In genomic region chr2:27204566-27204965, GRCh38 we compare ENCODE assay signal across 28 cellular contexts. TPM values are rescaled to one million over a fixed set of nuclear protein-coding genes. Genes with fewer than 3 reads are reported as not detected.
DNase-seq lines count a peak whose midpoint lies in the region; ATAC-seq and TF ChIP-seq lines count a peak whose summit lies in the region.
"Had no signal": no experiment of that assay in that cellular context is flagged by ENCODE, and none has a peak within 500 bp of the region (broad histone marks: within the 10 kb centered on the region; RNA-seq: fewer than 3 reads in every experiment).

No MANE protein-coding gene starts in this region.

- H3K4me3 Mint-ChIP-seq in activated CD4-positive, alpha-beta T cell treated with anti-CD3 and anti-CD28 coated beads, Interleukin-2, amount 10 ng/mL, durations not matched to agents 7 days and 5 days: no peak overlapping the region
- no peak overlapping the region for H3K4me3 Mint-ChIP-seq in activated naive CD8-positive, alpha-beta T cell treated with anti-CD3 and anti-CD28 coated beads, Interleukin-2, amount 10 ng/mL, durations not matched to agents 7 days and 5 days
- H3K4me3 Mint-ChIP-seq in activated naive CD8-positive, alpha-beta T cell treated with anti-CD3 and anti-CD28 coated beads, Interleukin-2, amount 50 U/mL, for 24 hours: no peak overlapping the region
- no peak overlapping the region for H3K4me3 Mint-ChIP-seq in effector memory CD8-positive, alpha-beta T cell

- DNase-seq in activated CD4-positive, alpha-beta T cell treated with anti-CD3 and anti-CD28 coated beads, Interleukin-2, amount 10 ng/mL, durations not matched to agents 7 days and 5 days: no peak
- DNase-seq in activated CD4-positive, alpha-beta T cell treated with anti-CD3 and anti-CD28 coated beads for 4 hours: no peak
- DNase-seq in activated naive CD8-positive, alpha-beta T cell treated with anti-CD3 and anti-CD28 coated beads, Interleukin-2, amount 10 ng/mL, durations not matched to agents 7 days and 5 days: no peak
- DNase-seq in activated naive CD8-positive, alpha-beta T cell treated with anti-CD3 and anti-CD28 coated beads, Interleukin-2, amount 50 U/mL, for 24 hours: no peak
- DNase-seq in effector memory CD8-positive, alpha-beta T cell: no peak
- DNase-seq in OCI-M2 (lab: John Stamatoyannopoulos, UW; ENCODE audit: unreplicated experiment) (no peak), HEK293T (ENCODE audit: extremely low spot score) (no peak)
- DNase-seq: 8988T, ACHN, BE2C, DMS53, GM23248, Kasumi-1, NCI-H1105, NCI-H146, NCI-H1930, NCI-H446, NCI-H524 treated with DMSO at 0.1 percent for 48 hours, NCI-H774, PC-3, SJCRH30 had no signal

- CTCF ChIA-PET in activated CD4-positive, alpha-beta T cell treated with anti-CD3 and anti-CD28 coated beads, Interleukin-2, amount 10 ng/mL, durations not matched to agents 7 days and 5 days (lab: Charles Lee): no interaction called here
- CTCF ChIA-PET in HEK293T (lab: Yijun Ruan, JAX): no interaction called here

- H3K4me1 Mint-ChIP-seq in activated CD4-positive, alpha-beta T cell treated with anti-CD3 and anti-CD28 coated beads, Interleukin-2, amount 10 ng/mL, durations not matched to agents 7 days and 5 days: peaks cover 31% of the 10 kb centered on the region
- peaks cover 15% of the 10 kb centered on the region for H3K4me1 Mint-ChIP-seq in activated naive CD8-positive, alpha-beta T cell treated with anti-CD3 and anti-CD28 coated beads, Interleukin-2, amount 10 ng/mL, durations not matched to agents 7 days and 5 days
- peaks cover 16% of the 10 kb centered on the region for H3K4me1 Mint-ChIP-seq in activated naive CD8-positive, alpha-beta T cell treated with anti-CD3 and anti-CD28 coated beads, Interleukin-2, amount 50 U/mL, for 24 hours
- H3K4me1 Mint-ChIP-seq in effector memory CD8-positive, alpha-beta T cell (ENCODE audit: low read depth in 2 of 2): peaks cover 5 to 14% of the 10 kb centered on the region in 2 donors

- ATAC-seq in activated naive CD8-positive, alpha-beta T cell treated with anti-CD3 and anti-CD28 coated beads, Interleukin-2, amount 10 ng/mL, durations not matched to agents 7 days and 5 days (ENCODE audit: low read depth): no peak
- ATAC-seq in activated naive CD8-positive, alpha-beta T cell treated with anti-CD3 and anti-CD28 coated beads, Interleukin-2, amount 50 U/mL, for 24 hours: no peak
- ATAC-seq in effector memory CD8-positive, alpha-beta T cell (replicated peaks): peak; percentile 25
- no peak for ATAC-seq in GM18873 (IDR thresholded peaks at IDR 0.05; ENCODE audit: low FRiP score, unreplicated experiment)
- ATAC-seq: K562, PC-3 had no signal

- no peaks in the 10 kb centered on the region for H3K27me3 Mint-ChIP-seq in activated CD4-positive, alpha-beta T cell treated with anti-CD3 and anti-CD28 coated beads, Interleukin-2, amount 10 ng/mL, durations not matched to agents 7 days and 5 days
- H3K27me3 Mint-ChIP-seq in activated naive CD8-positive, alpha-beta T cell treated with anti-CD3 and anti-CD28 coated beads, Interleukin-2, amount 10 ng/mL, durations not matched to agents 7 days and 5 days: no peaks in the 10 kb centered on the region
- H3K27me3 Mint-ChIP-seq in activated naive CD8-positive, alpha-beta T cell treated with anti-CD3 and anti-CD28 coated beads, Interleukin-2, amount 50 U/mL, for 24 hours: no peaks in the 10 kb centered on the region
- no peaks in the 10 kb centered on the region for H3K27me3 Mint-ChIP-seq in effector memory CD8-positive, alpha-beta T cell

- POLR2A ChIA-PET in activated CD4-positive, alpha-beta T cell treated with anti-CD3 and anti-CD28 coated beads, Interleukin-2, amount 10 ng/mL, durations not matched to agents 7 days and 5 days (lab: Charles Lee): no interaction called here
- POLR2A ChIA-PET in activated naive CD8-positive, alpha-beta T cell treated with anti-CD3 and anti-CD28 coated beads, Interleukin-2, amount 10 ng/mL, durations not matched to agents 7 days and 5 days (lab: Charles Lee): interaction anchor here (1.0 kb wide), 1 partner anchor 133 kb away, joined by 3 read pairs; the partner anchor contains the start of gene OST4
- POLR2A ChIA-PET in HEK293T (lab: Yijun Ruan, JAX): no interaction called here

- no peaks in the 10 kb centered on the region for H3K9me3 Mint-ChIP-seq in activated CD4-positive, alpha-beta T cell treated with anti-CD3 and anti-CD28 coated beads, Interleukin-2, amount 10 ng/mL, durations not matched to agents 7 days and 5 days
- no peaks in the 10 kb centered on the region for H3K9me3 Mint-ChIP-seq in activated naive CD8-positive, alpha-beta T cell treated with anti-CD3 and anti-CD28 coated beads, Interleukin-2, amount 10 ng/mL, durations not matched to agents 7 days and 5 days
- H3K9me3 Mint-ChIP-seq in activated naive CD8-positive, alpha-beta T cell treated with anti-CD3 and anti-CD28 coated beads, Interleukin-2, amount 50 U/mL, for 24 hours: no peaks in the 10 kb centered on the region
- H3K9me3 Mint-ChIP-seq in effector memory CD8-positive, alpha-beta T cell: no peaks in the 10 kb centered on the region

- H3K27ac Mint-ChIP-seq in activated CD4-positive, alpha-beta T cell treated with anti-CD3 and anti-CD28 coated beads, Interleukin-2, amount 10 ng/mL, durations not matched to agents 7 days and 5 days: peak overlapping the region; percentile 80
- H3K27ac Mint-ChIP-seq in activated naive CD8-positive, alpha-beta T cell treated with anti-CD3 and anti-CD28 coated beads, Interleukin-2, amount 10 ng/mL, durations not matched to agents 7 days and 5 days: peak overlapping the region; percentile 51
- H3K27ac Mint-ChIP-seq in activated naive CD8-positive, alpha-beta T cell treated with anti-CD3 and anti-CD28 coated beads, Interleukin-2, amount 50 U/mL, for 24 hours: no peak overlapping the region
- H3K27ac Mint-ChIP-seq in effector memory CD8-positive, alpha-beta T cell: peak overlapping the region; percentile 9 to 20

- H3K36me3 Mint-ChIP-seq in activated CD4-positive, alpha-beta T cell treated with anti-CD3 and anti-CD28 coated beads, Interleukin-2, amount 10 ng/mL, durations not matched to agents 7 days and 5 days (ENCODE audit: low read depth): peaks cover 28% of the 10 kb centered on the region
- H3K36me3 Mint-ChIP-seq in activated naive CD8-positive, alpha-beta T cell treated with anti-CD3 and anti-CD28 coated beads, Interleukin-2, amount 10 ng/mL, durations not matched to agents 7 days and 5 days: peaks cover 8% of the 10 kb centered on the region
- peaks cover 53% of the 10 kb centered on the region for H3K36me3 Mint-ChIP-seq in activated naive CD8-positive, alpha-beta T cell treated with anti-CD3 and anti-CD28 coated beads, Interleukin-2, amount 50 U/mL, for 24 hours (ENCODE audit: low read depth)
- H3K36me3 Mint-ChIP-seq in effector memory CD8-positive, alpha-beta T cell (ENCODE audit: insufficient read depth): peaks cover 42% of the 10 kb centered on the region

TF ChIP-seq in HEK293T, 16 proteins besides CTCF, POLR2A, EP300 and RAD21:
- no peak for TF ChIP-seq FOXA1 (IDR thresholded peaks at IDR 0.05)
- TF ChIP-seq SUZ12 (IDR thresholded peaks at IDR 0.05): no peak
- no peak for TF ChIP-seq FOXK2 (IDR thresholded peaks at IDR 0.05)
- no peak for TF ChIP-seq ELF4 (IDR thresholded peaks at IDR 0.05)
- no peak for TF ChIP-seq LEF1 (IDR thresholded peaks at IDR 0.05; ENCODE audit: borderline replicate concordance)
- no peak for TF ChIP-seq HDGF (IDR thresholded peaks at IDR 0.05; ENCODE audit: borderline replicate concordance)
- no peak for TF ChIP-seq BHLHE40 (IDR thresholded peaks at IDR 0.05; ENCODE audit: borderline replicate concordance)
- TF ChIP-seq CTBP1 (IDR thresholded peaks at IDR 0.05; ENCODE audit: borderline replicate concordance): no peak
- TF ChIP-seq ARNT (IDR thresholded peaks at IDR 0.05): no peak
- TF ChIP-seq NFRKB (IDR thresholded peaks at IDR 0.05): no peak
- TF ChIP-seq L3MBTL2 (conservative IDR thresholded peaks at IDR 0.05): no peak
- TF ChIP-seq TARDBP (IDR thresholded peaks at IDR 0.05): no peak
- no peak for TF ChIP-seq PKNOX1 (IDR thresholded peaks at IDR 0.05)

RNA-seq across cellular contexts. Expression of gene ATRAID, which starts 7.3 kb away (rescaled TPM):
- total RNA-seq in activated CD4-positive, alpha-beta T cell treated with anti-CD3 and anti-CD28 coated beads, Interleukin-2, amount 10 ng/mL, durations not matched to agents 7 days and 5 days: 10 to 100 TPM; 72.5 to 81.8 TPM
- total RNA-seq in activated naive CD8-positive, alpha-beta T cell treated with anti-CD3 and anti-CD28 coated beads, Interleukin-2, amount 10 ng/mL, durations not matched to agents 7 days and 5 days: 10 to 100 TPM; 74.9 to 84.6 TPM

RNA-seq across cellular contexts. Expression of gene SLC5A6, which starts 7.5 kb away (rescaled TPM):
- 10 to 100 TPM; 34.2 to 39.2 TPM for total RNA-seq in activated CD4-positive, alpha-beta T cell treated with anti-CD3 and anti-CD28 coated beads, Interleukin-2, amount 10 ng/mL, durations not matched to agents 7 days and 5 days
- total RNA-seq in activated naive CD8-positive, alpha-beta T cell treated with anti-CD3 and anti-CD28 coated beads, Interleukin-2, amount 10 ng/mL, durations not matched to agents 7 days and 5 days: 10 to 100 TPM; 31.6 to 32.2 TPM

RNA-seq across cellular contexts. Expression of gene CAD, which starts 12.6 kb away (rescaled TPM):
- 10 to 100 TPM; 63.7 to 66.1 TPM for total RNA-seq in activated CD4-positive, alpha-beta T cell treated with anti-CD3 and anti-CD28 coated beads, Interleukin-2, amount 10 ng/mL, durations not matched to agents 7 days and 5 days
- total RNA-seq in activated naive CD8-positive, alpha-beta T cell treated with anti-CD3 and anti-CD28 coated beads, Interleukin-2, amount 10 ng/mL, durations not matched to agents 7 days and 5 days: 10 to 100 TPM; 60.1 to 60.4 TPM

RNA-seq across cellular contexts. Expression of gene TCF23, which starts 55.8 kb away (rescaled TPM):
- not detected for total RNA-seq in activated CD4-positive, alpha-beta T cell treated with anti-CD3 and anti-CD28 coated beads, Interleukin-2, amount 10 ng/mL, durations not matched to agents 7 days and 5 days
- not detected for total RNA-seq in activated naive CD8-positive, alpha-beta T cell treated with anti-CD3 and anti-CD28 coated beads, Interleukin-2, amount 10 ng/mL, durations not matched to agents 7 days and 5 days
- total RNA-seq: Daoy, G401, GM23248, H7, HT1080, M059J, PC-3, SJCRH30 had no signal

RNA-seq across cellular contexts. Expression of gene SLC30A3, which starts 58.3 kb away (rescaled TPM):
- total RNA-seq in activated CD4-positive, alpha-beta T cell treated with anti-CD3 and anti-CD28 coated beads, Interleukin-2, amount 10 ng/mL, durations not matched to agents 7 days and 5 days: under 1 TPM; 0.23 to 0.45 TPM
- total RNA-seq in activated naive CD8-positive, alpha-beta T cell treated with anti-CD3 and anti-CD28 coated beads, Interleukin-2, amount 10 ng/mL, durations not matched to agents 7 days and 5 days: under 1 TPM; 0.34 to 0.64 TPM
- total RNA-seq: GM23248, M059J had no signal
